ENCODE assay signal across 1 cellular context in genomic region chr7:70717553-70718248, GRCh38.
TF ChIP-seq lines count a peak whose summit lies in the region.

No MANE protein-coding gene starts in this region.

TF ChIP-seq in GM23338, 12 proteins besides CTCF, POLR2A, EP300 and RAD21 (continued from another document):
- TF ChIP-seq ZNF462 (CRISPR knock-in tag; IDR thresholded peaks at IDR 0.05) (no peak), REST (IDR thresholded peaks at IDR 0.05; ENCODE audit: unreplicated experiment) (no peak), ZNF114 (CRISPR knock-in tag; IDR thresholded peaks at IDR 0.05) (no peak), ETS1 (IDR thresholded peaks at IDR 0.05) (no peak)
